1 cellular context compared by ENCODE assay signal in the genomic region with DNA sequence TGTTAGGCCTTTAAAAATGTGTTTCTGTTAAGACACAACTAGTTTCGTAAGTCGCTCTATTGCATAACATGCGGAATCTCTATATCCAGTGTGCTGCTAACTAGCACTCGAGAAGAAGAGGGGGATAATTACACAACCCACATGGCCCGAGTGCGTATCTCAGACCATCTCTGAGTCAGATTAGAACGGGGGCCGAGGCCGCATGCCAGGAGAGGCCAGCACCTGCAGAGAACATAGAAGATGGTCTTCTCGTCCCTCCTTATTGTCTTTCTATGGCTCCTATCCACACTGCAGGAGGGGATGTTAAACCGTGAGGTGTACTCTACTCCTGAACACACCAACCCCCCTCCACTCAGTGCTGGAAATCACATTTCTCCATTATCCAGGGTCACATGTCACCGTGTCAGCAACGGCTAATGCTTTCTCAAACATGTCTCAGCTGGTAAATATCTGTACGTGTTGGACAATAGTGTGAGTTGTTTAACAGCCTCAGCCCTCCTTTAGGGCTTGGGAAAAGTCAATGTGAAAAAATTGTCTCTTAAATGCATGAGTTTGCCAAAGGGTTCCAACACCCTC.
A peak's percentile ranks its signal among the peaks of the same experiment; 100 is the strongest.
TF ChIP-seq lines count a peak whose summit lies in the region.

No MANE protein-coding gene starts in this region.

TF ChIP-seq in HepG2, 621 proteins besides CTCF, POLR2A, EP300 and RAD21 (continued from another document and continues in another):
- TF ChIP-seq, protein P1, sequence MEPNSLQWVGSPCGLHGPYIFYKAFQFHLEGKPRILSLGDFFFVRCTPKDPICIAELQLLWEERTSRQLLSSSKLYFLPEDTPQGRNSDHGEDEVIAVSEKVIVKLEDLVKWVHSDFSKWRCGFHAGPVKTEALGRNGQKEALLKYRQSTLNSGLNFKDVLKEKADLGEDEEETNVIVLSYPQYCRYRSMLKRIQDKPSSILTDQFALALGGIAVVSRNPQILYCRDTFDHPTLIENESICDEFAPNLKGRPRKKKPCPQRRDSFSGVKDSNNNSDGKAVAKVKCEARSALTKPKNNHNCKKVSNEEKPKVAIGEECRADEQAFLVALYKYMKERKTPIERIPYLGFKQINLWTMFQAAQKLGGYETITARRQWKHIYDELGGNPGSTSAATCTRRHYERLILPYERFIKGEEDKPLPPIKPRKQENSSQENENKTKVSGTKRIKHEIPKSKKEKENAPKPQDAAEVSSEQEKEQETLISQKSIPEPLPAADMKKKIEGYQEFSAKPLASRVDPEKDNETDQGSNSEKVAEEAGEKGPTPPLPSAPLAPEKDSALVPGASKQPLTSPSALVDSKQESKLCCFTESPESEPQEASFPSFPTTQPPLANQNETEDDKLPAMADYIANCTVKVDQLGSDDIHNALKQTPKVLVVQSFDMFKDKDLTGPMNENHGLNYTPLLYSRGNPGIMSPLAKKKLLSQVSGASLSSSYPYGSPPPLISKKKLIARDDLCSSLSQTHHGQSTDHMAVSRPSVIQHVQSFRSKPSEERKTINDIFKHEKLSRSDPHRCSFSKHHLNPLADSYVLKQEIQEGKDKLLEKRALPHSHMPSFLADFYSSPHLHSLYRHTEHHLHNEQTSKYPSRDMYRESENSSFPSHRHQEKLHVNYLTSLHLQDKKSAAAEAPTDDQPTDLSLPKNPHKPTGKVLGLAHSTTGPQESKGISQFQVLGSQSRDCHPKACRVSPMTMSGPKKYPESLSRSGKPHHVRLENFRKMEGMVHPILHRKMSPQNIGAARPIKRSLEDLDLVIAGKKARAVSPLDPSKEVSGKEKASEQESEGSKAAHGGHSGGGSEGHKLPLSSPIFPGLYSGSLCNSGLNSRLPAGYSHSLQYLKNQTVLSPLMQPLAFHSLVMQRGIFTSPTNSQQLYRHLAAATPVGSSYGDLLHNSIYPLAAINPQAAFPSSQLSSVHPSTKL (CRISPR knock-in tag; IDR thresholded peaks at IDR 0.05) = peak; percentile 55
- TF ChIP-seq FOSL2 (CRISPR knock-in tag; IDR thresholded peaks at IDR 0.05) (peak; percentile 83), ZNF263 (CRISPR knock-in tag; IDR thresholded peaks at IDR 0.05) (no peak), SNRNP70 (IDR thresholded peaks at IDR 0.05; ENCODE audit: low read depth, low read length) (no peak), CBFB (CRISPR knock-in tag; IDR thresholded peaks at IDR 0.05) (no peak), HDAC1 (CRISPR knock-in tag; IDR thresholded peaks at IDR 0.05) (no peak), ZNF841 (CRISPR knock-in tag; IDR thresholded peaks at IDR 0.05; ENCODE audit: borderline replicate concordance) (no peak), ZNF780A (CRISPR knock-in tag; IDR thresholded peaks at IDR 0.05) (no peak), CREB1 (IDR thresholded peaks at IDR 0.05) (no peak), CREB1 (CRISPR knock-in tag; IDR thresholded peaks at IDR 0.05) (no peak), MXI1 (IDR thresholded peaks at IDR 0.05; ENCODE audit: borderline replicate concordance, low read depth, low read length) (no peak), ZFP36L1 (CRISPR knock-in tag; IDR thresholded peaks at IDR 0.05) (no peak), FOXA1 (IDR thresholded peaks at IDR 0.05) (no peak), FOXA1 (CRISPR knock-in tag; IDR thresholded peaks at IDR 0.05) (peak; percentile 38; the same call in 1 of the 2 replicates), PLRG1 (conservative IDR thresholded peaks at IDR 0.05) (no peak), ZNF644 (CRISPR knock-in tag; IDR thresholded peaks at IDR 0.05; ENCODE audit: low read depth) (no peak), POLR2AphosphoS2 (IDR thresholded peaks at IDR 0.05; ENCODE audit: low read depth, low read length) (no peak), ONECUT2 (CRISPR knock-in tag; IDR thresholded peaks at IDR 0.05) (no peak), KDM5A (IDR thresholded peaks at IDR 0.05; ENCODE audit: borderline replicate concordance, low read length) (no peak), MED1 (CRISPR knock-in tag; IDR thresholded peaks at IDR 0.05) (no peak), NBN (conservative IDR thresholded peaks at IDR 0.05) (no peak)
- TF ChIP-seq, protein P2, sequence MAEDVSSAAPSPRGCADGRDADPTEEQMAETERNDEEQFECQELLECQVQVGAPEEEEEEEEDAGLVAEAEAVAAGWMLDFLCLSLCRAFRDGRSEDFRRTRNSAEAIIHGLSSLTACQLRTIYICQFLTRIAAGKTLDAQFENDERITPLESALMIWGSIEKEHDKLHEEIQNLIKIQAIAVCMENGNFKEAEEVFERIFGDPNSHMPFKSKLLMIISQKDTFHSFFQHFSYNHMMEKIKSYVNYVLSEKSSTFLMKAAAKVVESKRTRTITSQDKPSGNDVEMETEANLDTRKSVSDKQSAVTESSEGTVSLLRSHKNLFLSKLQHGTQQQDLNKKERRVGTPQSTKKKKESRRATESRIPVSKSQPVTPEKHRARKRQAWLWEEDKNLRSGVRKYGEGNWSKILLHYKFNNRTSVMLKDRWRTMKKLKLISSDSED (CRISPR knock-in tag; IDR thresholded peaks at IDR 0.05) = no peak
- TF ChIP-seq, protein P3, sequence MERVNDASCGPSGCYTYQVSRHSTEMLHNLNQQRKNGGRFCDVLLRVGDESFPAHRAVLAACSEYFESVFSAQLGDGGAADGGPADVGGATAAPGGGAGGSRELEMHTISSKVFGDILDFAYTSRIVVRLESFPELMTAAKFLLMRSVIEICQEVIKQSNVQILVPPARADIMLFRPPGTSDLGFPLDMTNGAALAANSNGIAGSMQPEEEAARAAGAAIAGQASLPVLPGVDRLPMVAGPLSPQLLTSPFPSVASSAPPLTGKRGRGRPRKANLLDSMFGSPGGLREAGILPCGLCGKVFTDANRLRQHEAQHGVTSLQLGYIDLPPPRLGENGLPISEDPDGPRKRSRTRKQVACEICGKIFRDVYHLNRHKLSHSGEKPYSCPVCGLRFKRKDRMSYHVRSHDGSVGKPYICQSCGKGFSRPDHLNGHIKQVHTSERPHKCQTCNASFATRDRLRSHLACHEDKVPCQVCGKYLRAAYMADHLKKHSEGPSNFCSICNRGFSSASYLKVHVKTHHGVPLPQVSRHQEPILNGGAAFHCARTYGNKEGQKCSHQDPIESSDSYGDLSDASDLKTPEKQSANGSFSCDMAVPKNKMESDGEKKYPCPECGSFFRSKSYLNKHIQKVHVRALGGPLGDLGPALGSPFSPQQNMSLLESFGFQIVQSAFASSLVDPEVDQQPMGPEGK (CRISPR knock-in tag; IDR thresholded peaks at IDR 0.05) = peak; percentile 30; the same call in 1 of the 2 replicates
- TF ChIP-seq, protein P4, sequence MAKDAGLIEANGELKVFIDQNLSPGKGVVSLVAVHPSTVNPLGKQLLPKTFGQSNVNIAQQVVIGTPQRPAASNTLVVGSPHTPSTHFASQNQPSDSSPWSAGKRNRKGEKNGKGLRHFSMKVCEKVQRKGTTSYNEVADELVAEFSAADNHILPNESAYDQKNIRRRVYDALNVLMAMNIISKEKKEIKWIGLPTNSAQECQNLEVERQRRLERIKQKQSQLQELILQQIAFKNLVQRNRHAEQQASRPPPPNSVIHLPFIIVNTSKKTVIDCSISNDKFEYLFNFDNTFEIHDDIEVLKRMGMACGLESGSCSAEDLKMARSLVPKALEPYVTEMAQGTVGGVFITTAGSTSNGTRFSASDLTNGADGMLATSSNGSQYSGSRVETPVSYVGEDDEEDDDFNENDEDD (CRISPR knock-in tag; IDR thresholded peaks at IDR 0.05; ENCODE audit: borderline replicate concordance) = no peak
- TF ChIP-seq, protein P5, sequence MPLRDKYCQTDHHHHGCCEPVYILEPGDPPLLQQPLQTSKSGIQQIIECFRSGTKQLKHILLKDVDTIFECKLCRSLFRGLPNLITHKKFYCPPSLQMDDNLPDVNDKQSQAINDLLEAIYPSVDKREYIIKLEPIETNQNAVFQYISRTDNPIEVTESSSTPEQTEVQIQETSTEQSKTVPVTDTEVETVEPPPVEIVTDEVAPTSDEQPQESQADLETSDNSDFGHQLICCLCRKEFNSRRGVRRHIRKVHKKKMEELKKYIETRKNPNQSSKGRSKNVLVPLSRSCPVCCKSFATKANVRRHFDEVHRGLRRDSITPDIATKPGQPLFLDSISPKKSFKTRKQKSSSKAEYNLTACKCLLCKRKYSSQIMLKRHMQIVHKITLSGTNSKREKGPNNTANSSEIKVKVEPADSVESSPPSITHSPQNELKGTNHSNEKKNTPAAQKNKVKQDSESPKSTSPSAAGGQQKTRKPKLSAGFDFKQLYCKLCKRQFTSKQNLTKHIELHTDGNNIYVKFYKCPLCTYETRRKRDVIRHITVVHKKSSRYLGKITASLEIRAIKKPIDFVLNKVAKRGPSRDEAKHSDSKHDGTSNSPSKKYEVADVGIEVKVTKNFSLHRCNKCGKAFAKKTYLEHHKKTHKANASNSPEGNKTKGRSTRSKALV (CRISPR knock-in tag; IDR thresholded peaks at IDR 0.05) = no peak
- TF ChIP-seq, protein P6, sequence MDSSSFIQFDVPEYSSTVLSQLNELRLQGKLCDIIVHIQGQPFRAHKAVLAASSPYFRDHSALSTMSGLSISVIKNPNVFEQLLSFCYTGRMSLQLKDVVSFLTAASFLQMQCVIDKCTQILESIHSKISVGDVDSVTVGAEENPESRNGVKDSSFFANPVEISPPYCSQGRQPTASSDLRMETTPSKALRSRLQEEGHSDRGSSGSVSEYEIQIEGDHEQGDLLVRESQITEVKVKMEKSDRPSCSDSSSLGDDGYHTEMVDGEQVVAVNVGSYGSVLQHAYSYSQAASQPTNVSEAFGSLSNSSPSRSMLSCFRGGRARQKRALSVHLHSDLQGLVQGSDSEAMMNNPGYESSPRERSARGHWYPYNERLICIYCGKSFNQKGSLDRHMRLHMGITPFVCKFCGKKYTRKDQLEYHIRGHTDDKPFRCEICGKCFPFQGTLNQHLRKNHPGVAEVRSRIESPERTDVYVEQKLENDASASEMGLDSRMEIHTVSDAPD (CRISPR knock-in tag; IDR thresholded peaks at IDR 0.05) = no peak
- TF ChIP-seq, protein P7, sequence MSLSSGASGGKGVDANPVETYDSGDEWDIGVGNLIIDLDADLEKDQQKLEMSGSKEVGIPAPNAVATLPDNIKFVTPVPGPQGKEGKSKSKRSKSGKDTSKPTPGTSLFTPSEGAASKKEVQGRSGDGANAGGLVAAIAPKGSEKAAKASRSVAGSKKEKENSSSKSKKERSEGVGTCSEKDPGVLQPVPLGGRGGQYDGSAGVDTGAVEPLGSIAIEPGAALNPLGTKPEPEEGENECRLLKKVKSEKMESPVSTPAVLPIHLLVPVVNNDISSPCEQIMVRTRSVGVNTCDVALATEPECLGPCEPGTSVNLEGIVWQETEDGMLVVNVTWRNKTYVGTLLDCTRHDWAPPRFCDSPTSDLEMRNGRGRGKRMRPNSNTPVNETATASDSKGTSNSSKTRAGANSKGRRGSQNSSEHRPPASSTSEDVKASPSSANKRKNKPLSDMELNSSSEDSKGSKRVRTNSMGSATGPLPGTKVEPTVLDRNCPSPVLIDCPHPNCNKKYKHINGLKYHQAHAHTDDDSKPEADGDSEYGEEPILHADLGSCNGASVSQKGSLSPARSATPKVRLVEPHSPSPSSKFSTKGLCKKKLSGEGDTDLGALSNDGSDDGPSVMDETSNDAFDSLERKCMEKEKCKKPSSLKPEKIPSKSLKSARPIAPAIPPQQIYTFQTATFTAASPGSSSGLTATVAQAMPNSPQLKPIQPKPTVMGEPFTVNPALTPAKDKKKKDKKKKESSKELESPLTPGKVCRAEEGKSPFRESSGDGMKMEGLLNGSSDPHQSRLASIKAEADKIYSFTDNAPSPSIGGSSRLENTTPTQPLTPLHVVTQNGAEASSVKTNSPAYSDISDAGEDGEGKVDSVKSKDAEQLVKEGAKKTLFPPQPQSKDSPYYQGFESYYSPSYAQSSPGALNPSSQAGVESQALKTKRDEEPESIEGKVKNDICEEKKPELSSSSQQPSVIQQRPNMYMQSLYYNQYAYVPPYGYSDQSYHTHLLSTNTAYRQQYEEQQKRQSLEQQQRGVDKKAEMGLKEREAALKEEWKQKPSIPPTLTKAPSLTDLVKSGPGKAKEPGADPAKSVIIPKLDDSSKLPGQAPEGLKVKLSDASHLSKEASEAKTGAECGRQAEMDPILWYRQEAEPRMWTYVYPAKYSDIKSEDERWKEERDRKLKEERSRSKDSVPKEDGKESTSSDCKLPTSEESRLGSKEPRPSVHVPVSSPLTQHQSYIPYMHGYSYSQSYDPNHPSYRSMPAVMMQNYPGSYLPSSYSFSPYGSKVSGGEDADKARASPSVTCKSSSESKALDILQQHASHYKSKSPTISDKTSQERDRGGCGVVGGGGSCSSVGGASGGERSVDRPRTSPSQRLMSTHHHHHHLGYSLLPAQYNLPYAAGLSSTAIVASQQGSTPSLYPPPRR (CRISPR knock-in tag; IDR thresholded peaks at IDR 0.05; ENCODE audit: borderline replicate concordance) = peak; percentile 8; the same call in 1 of the 2 replicates
- TF ChIP-seq, protein P8, sequence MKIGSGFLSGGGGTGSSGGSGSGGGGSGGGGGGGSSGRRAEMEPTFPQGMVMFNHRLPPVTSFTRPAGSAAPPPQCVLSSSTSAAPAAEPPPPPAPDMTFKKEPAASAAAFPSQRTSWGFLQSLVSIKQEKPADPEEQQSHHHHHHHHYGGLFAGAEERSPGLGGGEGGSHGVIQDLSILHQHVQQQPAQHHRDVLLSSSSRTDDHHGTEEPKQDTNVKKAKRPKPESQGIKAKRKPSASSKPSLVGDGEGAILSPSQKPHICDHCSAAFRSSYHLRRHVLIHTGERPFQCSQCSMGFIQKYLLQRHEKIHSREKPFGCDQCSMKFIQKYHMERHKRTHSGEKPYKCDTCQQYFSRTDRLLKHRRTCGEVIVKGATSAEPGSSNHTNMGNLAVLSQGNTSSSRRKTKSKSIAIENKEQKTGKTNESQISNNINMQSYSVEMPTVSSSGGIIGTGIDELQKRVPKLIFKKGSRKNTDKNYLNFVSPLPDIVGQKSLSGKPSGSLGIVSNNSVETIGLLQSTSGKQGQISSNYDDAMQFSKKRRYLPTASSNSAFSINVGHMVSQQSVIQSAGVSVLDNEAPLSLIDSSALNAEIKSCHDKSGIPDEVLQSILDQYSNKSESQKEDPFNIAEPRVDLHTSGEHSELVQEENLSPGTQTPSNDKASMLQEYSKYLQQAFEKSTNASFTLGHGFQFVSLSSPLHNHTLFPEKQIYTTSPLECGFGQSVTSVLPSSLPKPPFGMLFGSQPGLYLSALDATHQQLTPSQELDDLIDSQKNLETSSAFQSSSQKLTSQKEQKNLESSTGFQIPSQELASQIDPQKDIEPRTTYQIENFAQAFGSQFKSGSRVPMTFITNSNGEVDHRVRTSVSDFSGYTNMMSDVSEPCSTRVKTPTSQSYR (CRISPR knock-in tag; IDR thresholded peaks at IDR 0.05; ENCODE audit: borderline replicate concordance) = no peak
- TF ChIP-seq, protein P9, sequence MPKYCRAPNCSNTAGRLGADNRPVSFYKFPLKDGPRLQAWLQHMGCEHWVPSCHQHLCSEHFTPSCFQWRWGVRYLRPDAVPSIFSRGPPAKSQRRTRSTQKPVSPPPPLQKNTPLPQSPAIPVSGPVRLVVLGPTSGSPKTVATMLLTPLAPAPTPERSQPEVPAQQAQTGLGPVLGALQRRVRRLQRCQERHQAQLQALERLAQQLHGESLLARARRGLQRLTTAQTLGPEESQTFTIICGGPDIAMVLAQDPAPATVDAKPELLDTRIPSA (CRISPR knock-in tag; IDR thresholded peaks at IDR 0.05; ENCODE audit: borderline replicate concordance) = no peak
- TF ChIP-seq, protein P10, sequence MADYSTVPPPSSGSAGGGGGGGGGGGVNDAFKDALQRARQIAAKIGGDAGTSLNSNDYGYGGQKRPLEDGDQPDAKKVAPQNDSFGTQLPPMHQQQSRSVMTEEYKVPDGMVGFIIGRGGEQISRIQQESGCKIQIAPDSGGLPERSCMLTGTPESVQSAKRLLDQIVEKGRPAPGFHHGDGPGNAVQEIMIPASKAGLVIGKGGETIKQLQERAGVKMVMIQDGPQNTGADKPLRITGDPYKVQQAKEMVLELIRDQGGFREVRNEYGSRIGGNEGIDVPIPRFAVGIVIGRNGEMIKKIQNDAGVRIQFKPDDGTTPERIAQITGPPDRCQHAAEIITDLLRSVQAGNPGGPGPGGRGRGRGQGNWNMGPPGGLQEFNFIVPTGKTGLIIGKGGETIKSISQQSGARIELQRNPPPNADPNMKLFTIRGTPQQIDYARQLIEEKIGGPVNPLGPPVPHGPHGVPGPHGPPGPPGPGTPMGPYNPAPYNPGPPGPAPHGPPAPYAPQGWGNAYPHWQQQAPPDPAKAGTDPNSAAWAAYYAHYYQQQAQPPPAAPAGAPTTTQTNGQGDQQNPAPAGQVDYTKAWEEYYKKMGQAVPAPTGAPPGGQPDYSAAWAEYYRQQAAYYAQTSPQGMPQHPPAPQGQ (CRISPR knock-in tag; IDR thresholded peaks at IDR 0.05; ENCODE audit: borderline replicate concordance) = no peak
